13 cellular contexts compared by ENCODE assay signal in the genomic region with DNA sequence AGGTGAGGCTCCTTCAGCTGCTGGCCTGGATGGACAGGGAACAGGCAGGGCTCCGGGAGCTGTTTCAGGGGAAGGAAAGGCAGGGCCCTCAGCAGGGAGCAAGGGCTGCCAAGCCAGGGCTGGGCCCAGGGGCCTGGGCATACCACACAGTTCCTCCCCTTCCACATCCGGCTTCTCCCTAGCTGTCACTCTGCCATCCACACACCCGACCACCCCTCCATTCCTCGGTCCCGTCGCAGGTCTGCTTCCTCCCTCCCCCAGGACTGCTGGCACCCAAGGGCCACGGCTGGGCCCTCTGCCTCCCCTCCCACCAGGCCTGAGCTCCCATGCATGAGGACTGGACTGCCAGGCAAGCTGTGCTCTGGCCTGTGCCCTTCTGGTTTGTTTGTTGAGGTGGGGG. TPM values are rescaled to one million over a fixed set of nuclear protein-coding genes. Genes with fewer than 3 reads are reported as not detected.
DNase-seq lines count a peak whose midpoint lies in the region; ATAC-seq, FAIRE-seq and TF ChIP-seq lines count a peak whose summit lies in the region.
"Had no signal": no experiment of that assay in that cellular context is flagged by ENCODE, and none has a peak within 500 bp of the region (broad histone marks: within the 10 kb centered on the region; RNA-seq: fewer than 3 reads in every experiment).

No MANE protein-coding gene starts in this region.

- H3K36me3 Mint-ChIP-seq in activated T-cell treated with anti-CD3 and anti-CD28 coated beads, Interleukin-2, amount 50 U/mL, for 24 hours (ENCODE audit: low read depth): peaks cover 65% of the 10 kb centered on the region
- peaks cover 15% of the 10 kb centered on the region for H3K36me3 Mint-ChIP-seq in memory B cell

- no peak for DNase-seq in activated T-cell treated with anti-CD3 and anti-CD28 coated beads, Interleukin-2, amount 50 U/mL, for 24 hours
- no peak for DNase-seq in activated T-cell treated with anti-CD3 and anti-CD28 coated beads, Interleukin-2, amount 50 U/mL, for 48 hours
- DNase-seq in GM12878 (ENCODE audit: low read depth, low spot score) (no peak), memory B cell (ENCODE audit: low spot score in 2 of 2) (no peak), thoracic aorta (ENCODE audit: low spot score) (no peak), NCI-H2227 treated with DMSO at 0.1 percent for 48 hours (lab: John Stamatoyannopoulos, UW) (no peak), NCI-H1694 (lab: John Stamatoyannopoulos, UW) (no peak), COLO829 (ENCODE audit: low spot score) (no peak)
- DNase-seq: ACHN, hippocampal formation, MG63, nucleus accumbens had no signal

- in situ Hi-C loops in GM12878 (cut with MboI): loop anchor here (10.0 kb wide), 1 partner anchor 440 kb away; a partner anchor contains a TSS

- no peaks in the 10 kb centered on the region for H3K27me3 Mint-ChIP-seq in activated T-cell treated with anti-CD3 and anti-CD28 coated beads, Interleukin-2, amount 50 U/mL, for 24 hours
- H3K27me3 Mint-ChIP-seq in memory B cell: no peaks in the 10 kb centered on the region

- no peak for TF ChIP-seq RAD21 in GM12878 (IDR thresholded peaks at IDR 0.05; ENCODE audit: insufficient read depth, low read depth, low read length)

- no peak for FAIRE-seq in GM12878 (lab: Jason Lieb, UNC)

- intact Hi-C loops in GM12878 (cut with micrococcal nuclease; ENCODE audit: unreplicated experiment): loop anchor here (10.0 kb wide), 2 partner anchors 100 to 440 kb away; a partner anchor contains a TSS

- H3K9ac ChIP-seq in GM12878 (ENCODE audit: control insufficient read depth, insufficient read depth, low read length): peak overlapping the region; percentile 69

- SMC1A ChIA-PET in GM12878 (lab: Charles Lee; ENCODE audit: uncharacterized antibody, unreplicated experiment): interaction anchor here (0.8 to 2.3 kb wide), 13 partner anchors 8 to 127 kb away, joined by 3 to 11 read pairs (median 4); a partner anchor contains a TSS

- no peaks in the 10 kb centered on the region; the same call in 1 of the 2 replicates for H3K79me2 ChIP-seq in GM12878 (ENCODE audit: control insufficient read depth, insufficient read depth, low read length)

- H2AFZ ChIP-seq in GM12878 (ENCODE audit: control insufficient read depth, low read depth, low read length): no peak overlapping the region

- peak; percentile 40 for TF ChIP-seq POLR2A in GM12878 (IDR thresholded peaks at IDR 0.05; ENCODE audit: low read depth, low read length)

- CTCF ChIA-PET in GM12878 (lab: Yijun Ruan, JAX): interaction anchor here (0.9 to 6.7 kb wide), 6 partner anchors 9 to 109 kb away, joined by 4 to 65 read pairs (median 14); a partner anchor contains a TSS

- 33% methylated on average over 7 of the region's 7 CpGs for WGBS in GM12878 (ENCODE audit: insufficient coverage, insufficient replicate concordance, low lambda C conversion rate, missing lambda C conversion rate)

- ATAC-seq in GM12878 (peak; percentile 24), memory B cell (ENCODE audit: low read depth) (no peak), thoracic aorta (ENCODE audit: insufficient number of reproducible peaks, low FRiP score, low read depth) (no peak)

- no TSS peak for BruUV-seq in GM12878 (replicated peaks; lab: Mats Ljungman, UMichigan)

- peaks cover 12 to 38% of the 10 kb centered on the region in 2 experiments; a peak in 3 of 4 replicates for H3K36me3 ChIP-seq in GM12878 (ENCODE audit: control insufficient read depth in 2 of 2, insufficient read depth in 2 of 2, low read length in 1 of 2)
- peaks cover 25% of the 10 kb centered on the region for H3K36me3 ChIP-seq in thoracic aorta

- peak overlapping the region; percentile 36 for H3K4me2 ChIP-seq in GM12878 (ENCODE audit: control insufficient read depth, insufficient read depth)

- H3K27me3 ChIP-seq in GM12878 (replicated peaks in 1 of 2; ENCODE audit: control insufficient read depth in 2 of 2, insufficient read depth in 2 of 2, low read length in 1 of 2) (no peaks in the 10 kb centered on the region), thoracic aorta (replicated peaks; ENCODE audit: insufficient read depth) (no peaks in the 10 kb centered on the region)
- H3K27me3 ChIP-seq: MG63 had no signal

- peak overlapping the region; percentile 88 for H3K27ac Mint-ChIP-seq in activated T-cell treated with anti-CD3 and anti-CD28 coated beads, Interleukin-2, amount 50 U/mL, for 24 hours
- peak overlapping the region; percentile 80 for H3K27ac Mint-ChIP-seq in memory B cell

- POLR2A ChIA-PET in GM12878 (lab: Charles Lee): interaction anchor here (0.5 to 2.7 kb wide), 4 partner anchors 9 to 487 kb away, joined by 3 to 6 read pairs (median 4); no protein-coding TSS in a partner anchor

- RAD21 ChIA-PET in GM12878 (lab: Charles Lee; ENCODE audit: unreplicated experiment): interaction anchor here (0.8 to 1.8 kb wide), 6 partner anchors 8 to 71 kb away, joined by 3 to 12 read pairs (median 3); a partner anchor contains a TSS

- no peaks in the 10 kb centered on the region for H4K20me1 ChIP-seq in GM12878 (ENCODE audit: control insufficient read depth, insufficient read depth)

- peaks cover 47% of the 10 kb centered on the region for H3K4me1 Mint-ChIP-seq in activated T-cell treated with anti-CD3 and anti-CD28 coated beads, Interleukin-2, amount 50 U/mL, for 24 hours (ENCODE audit: low read depth)
- H3K4me1 Mint-ChIP-seq in memory B cell: peaks cover 21% of the 10 kb centered on the region

- peak overlapping the region; percentile 16; the same call in 1 of the 2 replicates for H3K4me3 ChIP-seq in GM12878
- H3K4me3 ChIP-seq in thoracic aorta: no peak overlapping the region
- H3K4me3 ChIP-seq: MG63 had no signal

- H3K9me3 Mint-ChIP-seq in activated T-cell treated with anti-CD3 and anti-CD28 coated beads, Interleukin-2, amount 50 U/mL, for 24 hours: no peaks in the 10 kb centered on the region
- no peaks in the 10 kb centered on the region for H3K9me3 Mint-ChIP-seq in memory B cell

- H3K9me3 ChIP-seq in GM12878 (replicated peaks; ENCODE audit: control insufficient read depth, insufficient read depth, low read length): no peaks in the 10 kb centered on the region
- H3K9me3 ChIP-seq in thoracic aorta: no peaks in the 10 kb centered on the region
- H3K9me3 ChIP-seq: MG63 had no signal

- no peak for TF ChIP-seq EP300 in GM12878 (IDR thresholded peaks at IDR 0.05; ENCODE audit: borderline replicate concordance in 1 of 2, control insufficient read depth in 1 of 2, low read depth in 2 of 2, low read length in 2 of 2)

- H3K4me1 ChIP-seq in GM12878 (ENCODE audit: control insufficient read depth, insufficient read depth, low read length): peaks cover 23% of the 10 kb centered on the region
- H3K4me1 ChIP-seq in thoracic aorta (ENCODE audit: control insufficient read depth in 1 of 2, low read depth in 2 of 2): peaks cover 22 to 33% of the 10 kb centered on the region in 2 donors

- H3K27ac ChIP-seq in GM12878 (ENCODE audit: control insufficient read depth, insufficient read depth) (peak overlapping the region; percentile 77), thoracic aorta (peak overlapping the region; percentile 40 to 66)
- H3K27ac ChIP-seq: VCaP had no signal

- TF ChIP-seq CTCF in GM12878 (IDR thresholded peaks at IDR 0.05 in 2 of 3, conservative IDR thresholded peaks at IDR 0.05 in 1 of 3; ENCODE audit: control insufficient read depth in 2 of 3, extremely low read depth in 1 of 3, insufficient read depth in 1 of 3, low read depth in 3 of 3, low read length in 3 of 3) (no peak), thoracic aorta (IDR thresholded peaks at IDR 0.05) (no peak)

- no peak overlapping the region for H3K4me3 Mint-ChIP-seq in activated T-cell treated with anti-CD3 and anti-CD28 coated beads, Interleukin-2, amount 50 U/mL, for 24 hours
- H3K4me3 Mint-ChIP-seq in memory B cell: peak overlapping the region; percentile 64

RNA-seq across cellular contexts. Expression of a gene that starts 24.0 kb away (rescaled TPM):
- total RNA-seq in GM12878 (2013; cell fraction: nucleolus; rRNA removed): 11.0 and 13.8 TPM in 2 replicates
- total RNA-seq in GM12878 (2014; rRNA removed) (14.2 and 15.6 TPM in 2 replicates), GM12878 (2014; rRNA removed; fragmentation: Illumina TruSeq; extraction: Trizol) (7.6 and 9.1 TPM in 2 replicates), GM12878 (2021) (27.8 and 28.2 TPM in 2 replicates), thoracic aorta (10 to 100 TPM; 33.2 to 33.5 TPM)
- 7.1 TPM for polyA plus RNA-seq in GM12878 (2011; ENCODE audit: low read depth)
- polyA plus RNA-seq in GM12878 (2011; rRNA removed) (3.1 and 11.0 TPM in 2 replicates), GM12878 (2014; fragmentation: Illumina TruSeq; extraction: Trizol) (10.3 and 17.5 TPM in 2 replicates), GM12878 (2014; fragmentation: Nextera tagmentation; extraction: Ambion mirVana) (1 to 10 TPM; 6.1 to 7.2 TPM), GM12878 (2014; rRNA removed) (11.5 and 12.0 TPM in 2 replicates), GM12878 (2016; fragmentation: Nextera tagmentation; extraction: Ambion mirVana) (10 to 100 TPM; 29.4 to 32.4 TPM)
- polyA plus RNA-seq in GM12878 (2011; cell fraction: cytosol; rRNA removed): 10.3 and 14.9 TPM in 2 replicates
- polyA plus RNA-seq in GM12878 (2011; cell fraction: nucleus; rRNA removed): 16.2 and 17.7 TPM in 2 replicates
- 15.1 and 15.2 TPM in 2 replicates for polyA plus RNA-seq in GM12878 (2012)
- 8.3 and 8.5 TPM in 2 replicates for polyA minus RNA-seq in GM12878 (2011; rRNA and poly(A)+ RNA removed)
- polyA minus RNA-seq in GM12878 (2011; cell fraction: cytosol; rRNA and poly(A)+ RNA removed): 8.6 TPM in 2 replicates
- polyA minus RNA-seq in GM12878 (2011; cell fraction: nucleus; rRNA and poly(A)+ RNA removed): 5.6 and 6.6 TPM in 2 replicates

RNA-seq across cellular contexts. Expression of a gene that starts 38.4 kb away (rescaled TPM):
- 23.0 and 24.2 TPM in 2 replicates for total RNA-seq in GM12878 (2013; cell fraction: nucleolus; rRNA removed)
- 58.9 and 61.9 TPM in 2 replicates for total RNA-seq in GM12878 (2014; rRNA removed)
- total RNA-seq in GM12878 (2014; rRNA removed; fragmentation: Illumina TruSeq; extraction: Trizol): 47.7 and 51.2 TPM in 2 replicates
- total RNA-seq in GM12878 (2021): 53.3 and 56.2 TPM in 2 replicates
- polyA plus RNA-seq in GM12878 (2011; ENCODE audit: low read depth): 19.3 TPM
- polyA plus RNA-seq in GM12878 (2011; rRNA removed): 50.4 and 56.7 TPM in 2 replicates
- 66.7 and 89.0 TPM in 2 replicates for polyA plus RNA-seq in GM12878 (2011; cell fraction: cytosol; rRNA removed)
- 39.7 and 44.0 TPM in 2 replicates for polyA plus RNA-seq in GM12878 (2011; cell fraction: nucleus; rRNA removed)
- polyA plus RNA-seq in GM12878 (2012): 29.2 and 32.3 TPM in 2 replicates
- 47.8 and 61.5 TPM in 2 replicates for polyA plus RNA-seq in GM12878 (2014; fragmentation: Illumina TruSeq; extraction: Trizol)
- polyA plus RNA-seq in GM12878 (2014; fragmentation: Nextera tagmentation; extraction: Ambion mirVana): 10 to 100 TPM; 26.4 to 37.7 TPM
- polyA plus RNA-seq in GM12878 (2014; rRNA removed): 70.6 and 70.8 TPM in 2 replicates
- 100 to 1,000 TPM in 1 of 2 experiments, 10 to 100 TPM in 1; 85.7 to 111 TPM for polyA plus RNA-seq in GM12878 (2016; fragmentation: Nextera tagmentation; extraction: Ambion mirVana)
- polyA minus RNA-seq in GM12878 (2011; rRNA and poly(A)+ RNA removed): 53.3 and 62.8 TPM in 2 replicates
- polyA minus RNA-seq in GM12878 (2011; cell fraction: cytosol; rRNA and poly(A)+ RNA removed): 14.0 and 16.1 TPM in 2 replicates
- 10.4 and 24.4 TPM in 2 replicates for polyA minus RNA-seq in GM12878 (2011; cell fraction: nucleus; rRNA and poly(A)+ RNA removed)
- 10 to 100 TPM; 35.3 to 43.5 TPM for total RNA-seq in thoracic aorta

RNA-seq across cellular contexts. Expression of a gene that starts 40.2 kb away (rescaled TPM):
- 33.4 and 44.6 TPM in 2 replicates for total RNA-seq in GM12878 (2013; cell fraction: nucleolus; rRNA removed)
- total RNA-seq in GM12878 (2014; rRNA removed): 69.7 and 74.8 TPM in 2 replicates
- total RNA-seq in GM12878 (2014; rRNA removed; fragmentation: Illumina TruSeq; extraction: Trizol): 41.6 and 52.5 TPM in 2 replicates
- total RNA-seq in GM12878 (2021): 66.0 and 72.4 TPM in 2 replicates
- 30.3 TPM for polyA plus RNA-seq in GM12878 (2011; ENCODE audit: low read depth)
- 19.9 and 33.7 TPM in 2 replicates for polyA plus RNA-seq in GM12878 (2011; rRNA removed)
- polyA plus RNA-seq in GM12878 (2011; cell fraction: cytosol; rRNA removed): 84.5 and 92.5 TPM in 2 replicates
- polyA plus RNA-seq in GM12878 (2011; cell fraction: nucleus; rRNA removed): 54.1 and 72.8 TPM in 2 replicates
- polyA plus RNA-seq in GM12878 (2012): 39.9 and 42.7 TPM in 2 replicates
- 14.9 and 36.5 TPM in 2 replicates for polyA plus RNA-seq in GM12878 (2014; fragmentation: Illumina TruSeq; extraction: Trizol)
- polyA plus RNA-seq in GM12878 (2014; fragmentation: Nextera tagmentation; extraction: Ambion mirVana): 10 to 100 TPM in 1 of 2 experiments, 1 to 10 TPM in 1; 4.8 to 11.2 TPM
- polyA plus RNA-seq in GM12878 (2014; rRNA removed): 74.2 and 74.4 TPM in 2 replicates
- polyA plus RNA-seq in GM12878 (2016; fragmentation: Nextera tagmentation; extraction: Ambion mirVana): 100 to 1,000 TPM in 1 of 2 experiments, 10 to 100 TPM in 1; 84.1 to 102 TPM
- 32.2 and 58.4 TPM in 2 replicates for polyA minus RNA-seq in GM12878 (2011; rRNA and poly(A)+ RNA removed)
- 16.3 and 19.1 TPM in 2 replicates for polyA minus RNA-seq in GM12878 (2011; cell fraction: cytosol; rRNA and poly(A)+ RNA removed)
- 9.1 and 22.4 TPM in 2 replicates for polyA minus RNA-seq in GM12878 (2011; cell fraction: nucleus; rRNA and poly(A)+ RNA removed)
- total RNA-seq in thoracic aorta: 10 to 100 TPM; 22.8 to 23.3 TPM

RNA-seq across cellular contexts. Expression of a gene that starts 41.5 kb away (rescaled TPM):
- total RNA-seq in GM12878 (2013; cell fraction: nucleolus; rRNA removed): 0.22 and 0.35 TPM in 2 replicates
- total RNA-seq in GM12878 (2014; rRNA removed) (not detected in 2 replicates), GM12878 (2014; rRNA removed; fragmentation: Illumina TruSeq; extraction: Trizol) (not detected in 2 replicates), GM12878 (2021) (0.05 and 0.08 TPM in 2 replicates), thoracic aorta (not detected)
- not detected for polyA plus RNA-seq in GM12878 (2011; ENCODE audit: low read depth)
- polyA plus RNA-seq in GM12878 (2011; rRNA removed) (0.01 TPM in 1 of 2 replicates, not detected in the other), GM12878 (2014; fragmentation: Illumina TruSeq; extraction: Trizol) (0.01 TPM in 1 of 2 replicates, not detected in the other), GM12878 (2014; fragmentation: Nextera tagmentation; extraction: Ambion mirVana) (not detected), GM12878 (2014; rRNA removed) (0.04 TPM in 1 of 2 replicates, not detected in the other), GM12878 (2016; fragmentation: Nextera tagmentation; extraction: Ambion mirVana) (not detected)
- 0.01 TPM in 1 of 2 replicates, not detected in the other for polyA plus RNA-seq in GM12878 (2011; cell fraction: cytosol; rRNA removed)
- 0.04 TPM in 2 replicates for polyA plus RNA-seq in GM12878 (2011; cell fraction: nucleus; rRNA removed)
- polyA plus RNA-seq in GM12878 (2012): 0.06 TPM in 1 of 2 replicates, not detected in the other
- 0.15 TPM in 1 of 2 replicates, not detected in the other for polyA minus RNA-seq in GM12878 (2011; rRNA and poly(A)+ RNA removed)
- not detected in 2 replicates for polyA minus RNA-seq in GM12878 (2011; cell fraction: cytosol; rRNA and poly(A)+ RNA removed)
- not detected in 2 replicates for polyA minus RNA-seq in GM12878 (2011; cell fraction: nucleus; rRNA and poly(A)+ RNA removed)
